12 cellular contexts compared by ENCODE assay signal in the genomic region with DNA sequence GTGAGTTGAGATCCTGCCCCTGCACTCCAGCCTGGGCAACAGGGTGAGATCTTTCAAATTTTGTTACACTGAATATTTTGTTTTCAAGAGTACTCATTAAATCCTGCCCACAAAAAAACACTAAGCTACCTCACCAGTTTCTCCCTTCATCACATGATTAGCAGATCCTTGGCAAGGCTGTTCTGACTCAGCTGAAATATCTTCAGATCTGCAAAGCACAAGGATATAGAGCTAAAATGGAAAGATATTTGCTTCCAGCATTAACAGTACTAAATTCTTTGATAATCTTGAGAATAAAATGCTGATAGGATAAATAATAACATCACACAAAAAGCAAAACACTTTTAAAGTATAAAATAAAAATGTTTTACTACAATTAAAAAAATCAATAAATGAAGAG. TPM values are rescaled to one million over a fixed set of nuclear protein-coding genes. Genes with fewer than 3 reads are reported as not detected.
DNase-seq lines count a peak whose midpoint lies in the region; ATAC-seq, FAIRE-seq and TF ChIP-seq lines count a peak whose summit lies in the region.
"Had no signal": no experiment of that assay in that cellular context is flagged by ENCODE, and none has a peak within 500 bp of the region (broad histone marks: within the 10 kb centered on the region; RNA-seq: fewer than 3 reads in every experiment).

No MANE protein-coding gene starts in this region.

- no peak for DNase-seq in activated naive CD8-positive, alpha-beta T cell treated with anti-CD3 and anti-CD28 coated beads for 36 hours
- DNase-seq in astrocyte (ENCODE audit: low read depth) (peak; percentile 60), foreskin keratinocyte (peak in 1 of 2 donors; percentile 34), hypothalamus (lab: John Stamatoyannopoulos, UW) (no peak), ACHN (no peak), Karpas-422 (no peak), dermis blood vessel endothelial cell (no peak)
- DNase-seq: activated effector memory CD4-positive, alpha-beta T cell treated with anti-CD3 and anti-CD28 coated beads, Interleukin-2, amount 50 U/mL, for 16 hours; psoas muscle had no signal

- no peaks in the 10 kb centered on the region for H3K4me1 ChIP-seq in astrocyte (ENCODE audit: insufficient read depth, low read length)
- no peaks in the 10 kb centered on the region for H3K4me1 ChIP-seq in foreskin keratinocyte
- peaks cover 31% of the 10 kb centered on the region for H3K4me1 ChIP-seq in Karpas-422 (ENCODE audit: low read length)
- H3K4me1 ChIP-seq: psoas muscle had no signal

- TF ChIP-seq CTCF in astrocyte (IDR thresholded peaks at IDR 0.05; ENCODE audit: insufficient read depth, low read depth, low read length) (no peak), foreskin keratinocyte (conservative IDR thresholded peaks at IDR 0.05) (no peak)

- H2AFZ ChIP-seq in astrocyte (ENCODE audit: low read depth, low read length) = no peak overlapping the region
- H2AFZ ChIP-seq in Karpas-422 (ENCODE audit: low read length) = no peak overlapping the region

- H3K9ac ChIP-seq in astrocyte (ENCODE audit: low read length) = no peak overlapping the region
- no peak overlapping the region for H3K9ac ChIP-seq in Karpas-422 (ENCODE audit: low read length)

- in situ Hi-C loops in ACHN (cut with HindIII; ENCODE audit: low pct_ligation_motif_present, low pct_unique_long_range_greater_than_20kb, low sequenced_read_pairs) = no loop called here

- peak overlapping the region; percentile 29 for H3K27ac Mint-ChIP-seq in activated naive CD8-positive, alpha-beta T cell
- H3K27ac Mint-ChIP-seq in activated naive CD8-positive, alpha-beta T cell treated with anti-CD3 and anti-CD28 coated beads for 36 hours = no peak overlapping the region
- peak overlapping the region; percentile 69 for H3K27ac Mint-ChIP-seq in astrocyte (ENCODE audit: unreplicated experiment)
- H3K27ac Mint-ChIP-seq: B cell had no signal

- H3K9me2 ChIP-seq in Karpas-422 (replicated peaks; ENCODE audit: insufficient read depth, low read length) = no peaks in the 10 kb centered on the region

- no peaks in the 10 kb centered on the region for H3K27me3 ChIP-seq in astrocyte (ENCODE audit: insufficient read depth, low read length)
- no peaks in the 10 kb centered on the region for H3K27me3 ChIP-seq in foreskin keratinocyte
- no peaks in the 10 kb centered on the region for H3K27me3 ChIP-seq in Karpas-422 (ENCODE audit: low read length)

- H3K4me3 Mint-ChIP-seq in activated naive CD8-positive, alpha-beta T cell = no peak overlapping the region
- no peak overlapping the region for H3K4me3 Mint-ChIP-seq in activated naive CD8-positive, alpha-beta T cell treated with anti-CD3 and anti-CD28 coated beads for 36 hours
- H3K4me3 Mint-ChIP-seq in astrocyte (ENCODE audit: unreplicated experiment) = no peak overlapping the region
- H3K4me3 Mint-ChIP-seq: B cell had no signal

- H3K27me3 Mint-ChIP-seq in activated naive CD8-positive, alpha-beta T cell = no peaks in the 10 kb centered on the region
- H3K27me3 Mint-ChIP-seq in activated naive CD8-positive, alpha-beta T cell treated with anti-CD3 and anti-CD28 coated beads for 36 hours = no peaks in the 10 kb centered on the region
- H3K27me3 Mint-ChIP-seq in astrocyte (ENCODE audit: low read depth, unreplicated experiment) = no peaks in the 10 kb centered on the region
- H3K27me3 Mint-ChIP-seq: B cell had no signal

- H3K9me3 Mint-ChIP-seq in activated naive CD8-positive, alpha-beta T cell (ENCODE audit: low read depth) = no peaks in the 10 kb centered on the region
- H3K9me3 Mint-ChIP-seq in activated naive CD8-positive, alpha-beta T cell treated with anti-CD3 and anti-CD28 coated beads for 36 hours = no peaks in the 10 kb centered on the region
- no peaks in the 10 kb centered on the region for H3K9me3 Mint-ChIP-seq in astrocyte (ENCODE audit: unreplicated experiment)

- peaks cover 16% of the 10 kb centered on the region for H3K36me3 ChIP-seq in astrocyte (ENCODE audit: insufficient read depth, low read length)
- peaks cover 41% of the 10 kb centered on the region for H3K36me3 ChIP-seq in Karpas-422 (ENCODE audit: insufficient read depth, low read length)

- FAIRE-seq in astrocyte (lab: Jason Lieb, UNC) = peak; percentile 63

- ATAC-seq in foreskin keratinocyte = peak; percentile 59
- ATAC-seq: psoas muscle had no signal

- no peak overlapping the region for H3K27ac ChIP-seq in astrocyte (ENCODE audit: low read depth, low read length)
- H3K27ac ChIP-seq in foreskin keratinocyte = no peak overlapping the region
- H3K27ac ChIP-seq in Karpas-422 (ENCODE audit: low read length) = no peak overlapping the region
- H3K27ac ChIP-seq: psoas muscle, thoracic aorta had no signal

- H3K4me3 ChIP-seq in astrocyte (ENCODE audit: insufficient read depth, low read depth, low read length) (no peak overlapping the region), Karpas-422 (ENCODE audit: low read length) (no peak overlapping the region)
- H3K4me3 ChIP-seq: psoas muscle, thoracic aorta had no signal

- H4K20me1 ChIP-seq in astrocyte (ENCODE audit: insufficient read depth, low read length) (no peaks in the 10 kb centered on the region), Karpas-422 (ENCODE audit: insufficient read depth, low read depth, low read length) (no peaks in the 10 kb centered on the region)

- H3K9me3 ChIP-seq in astrocyte (ENCODE audit: insufficient read depth, low read depth, low read length) = no peaks in the 10 kb centered on the region
- no peaks in the 10 kb centered on the region for H3K9me3 ChIP-seq in Karpas-422 (ENCODE audit: low read length)
- H3K9me3 ChIP-seq: psoas muscle, thoracic aorta had no signal

- H3K79me2 ChIP-seq in astrocyte (ENCODE audit: insufficient read depth, low read length) (no peaks in the 10 kb centered on the region), Karpas-422 (ENCODE audit: low read length) (no peaks in the 10 kb centered on the region)

- H3K4me1 Mint-ChIP-seq in activated naive CD8-positive, alpha-beta T cell (ENCODE audit: low read depth) = no peaks in the 10 kb centered on the region
- no peaks in the 10 kb centered on the region for H3K4me1 Mint-ChIP-seq in activated naive CD8-positive, alpha-beta T cell treated with anti-CD3 and anti-CD28 coated beads for 36 hours
- peaks cover 3% of the 10 kb centered on the region for H3K4me1 Mint-ChIP-seq in astrocyte (ENCODE audit: low read depth, unreplicated experiment)
- H3K4me1 Mint-ChIP-seq: B cell had no signal

- H3K4me2 ChIP-seq in astrocyte (ENCODE audit: low read length) = no peak overlapping the region
- H3K4me2 ChIP-seq in Karpas-422 (ENCODE audit: low read depth, low read length, poor library complexity, severe bottlenecking) = no peak overlapping the region

- H3K36me3 Mint-ChIP-seq in activated naive CD8-positive, alpha-beta T cell = peaks cover 14% of the 10 kb centered on the region
- peaks cover 20% of the 10 kb centered on the region for H3K36me3 Mint-ChIP-seq in activated naive CD8-positive, alpha-beta T cell treated with anti-CD3 and anti-CD28 coated beads for 36 hours
- H3K36me3 Mint-ChIP-seq in astrocyte (ENCODE audit: low read depth, unreplicated experiment) = no peaks in the 10 kb centered on the region

RNA-seq across cellular contexts. Expression of a gene that starts 28.3 kb away (rescaled TPM):
- total RNA-seq in activated naive CD8-positive, alpha-beta T cell treated with anti-CD3 and anti-CD28 coated beads for 36 hours = 100 to 1,000 TPM; 229 to 232 TPM
- total RNA-seq in astrocyte (7.8 and 9.5 TPM in 2 replicates), foreskin keratinocyte (51.7 and 54.3 TPM in 2 replicates), dermis blood vessel endothelial cell (15.5 and 46.5 TPM in 2 replicates)
- 36.0 and 38.3 TPM in 2 replicates for polyA plus RNA-seq in foreskin keratinocyte
- total RNA-seq in Karpas-422 (2014; rRNA removed; shearing (Covaris generic); ENCODE audit: low replicate concordance) = 35.4 and 48.3 TPM in 2 replicates
